Comparison of ENCODE assay signal across 28 cellular contexts in the genomic region with DNA sequence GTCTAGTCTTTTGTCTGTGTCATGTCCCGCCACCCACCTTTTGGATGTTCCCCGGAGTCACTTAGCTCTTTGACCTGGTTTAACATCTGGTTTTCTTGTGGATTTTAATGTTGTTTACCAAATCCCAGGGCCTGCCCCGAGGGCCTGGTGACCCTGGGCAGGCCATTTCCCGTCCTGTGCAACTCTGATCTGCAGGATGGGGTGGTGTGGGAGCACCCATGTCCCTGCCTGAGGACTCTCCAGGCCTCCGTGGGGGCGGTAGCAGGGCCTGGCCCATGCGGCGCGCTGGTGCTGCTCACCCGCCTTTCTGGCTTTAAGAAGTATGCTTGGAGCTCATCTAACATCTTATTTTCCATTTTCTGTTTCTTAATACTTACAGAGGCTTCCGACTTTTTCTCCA. TPM values are rescaled to one million over a fixed set of nuclear protein-coding genes. Genes with fewer than 3 reads are reported as not detected.
DNase-seq lines count a peak whose midpoint lies in the region; ATAC-seq and TF ChIP-seq lines count a peak whose summit lies in the region.
"Had no signal": no experiment of that assay in that cellular context is flagged by ENCODE, and none has a peak within 500 bp of the region (broad histone marks: within the 10 kb centered on the region; RNA-seq: fewer than 3 reads in every experiment).

No MANE protein-coding gene starts in this region.

- peak; percentile 15 for DNase-seq in activated CD8-positive, alpha-beta memory T cell treated with anti-CD3 and anti-CD28 coated beads, Interleukin-2, amount 50 U/mL, for 48 hours
- no peak for DNase-seq in activated CD8-positive, alpha-beta memory T cell treated with anti-CD3 and anti-CD28 coated beads, Interleukin-2, amount 50 U/mL, for 4 hours
- peak; percentile 18 for DNase-seq in RPMI7951 (ENCODE audit: low read depth)
- DNase-seq in islet precursor cell, result peak; percentile 69
- DNase-seq in thoracic aorta (ENCODE audit: low spot score), result no peak
- no peak for DNase-seq in NCI-H128 (lab: John Stamatoyannopoulos, UW; ENCODE audit: unreplicated experiment)
- DNase-seq: activated CD4-positive, alpha-beta T cell treated with anti-CD3 and anti-CD28 coated beads for 36 hours; activated naive CD4-positive, alpha-beta T cell treated with anti-CD3 and anti-CD28 coated beads, Interleukin-2, amount 10 ng/mL, durations not matched to agents 7 days and 5 days; activated T-cell treated with anti-CD3 and anti-CD28 coated beads, Interleukin-2, amount 50 U/mL, for 72 hours; amniotic stem cell; CD4-positive, alpha-beta T cell; effector CD8-positive, alpha-beta T cell; foreskin melanocyte; left cardiac atrium; mesendoderm; NCI-H1417 treated with DMSO at 0.1 percent for 48 hours; NCI-H2081; NCI-H226; nucleus accumbens; RPMI8226; stimulated activated CD4-positive, alpha-beta T cell treated with anti-CD3 and anti-CD28 coated beads, Interleukin-1b, Interleukin-23, amount 100 ng/mL, for 48 hours had no signal

- H3K27me3 ChIP-seq in thoracic aorta (replicated peaks; ENCODE audit: insufficient read depth), result no peaks in the 10 kb centered on the region
- H3K27me3 ChIP-seq: hepatocyte had no signal

- H3K4me1 ChIP-seq in thoracic aorta (ENCODE audit: control insufficient read depth in 1 of 2, low read depth in 2 of 2), result peaks cover 55 to 99% of the 10 kb centered on the region in 2 donors

- TF ChIP-seq CTCF in thoracic aorta (IDR thresholded peaks at IDR 0.05), result no peak

- no peaks in the 10 kb centered on the region for H3K9me3 ChIP-seq in thoracic aorta

- ATAC-seq in thoracic aorta (ENCODE audit: insufficient number of reproducible peaks, low FRiP score, low read depth), result no peak
- no peak for ATAC-seq in HG03108 (IDR thresholded peaks at IDR 0.05; ENCODE audit: unreplicated experiment)
- no peak for ATAC-seq in GM21723 (IDR thresholded peaks at IDR 0.05; ENCODE audit: unreplicated experiment)
- ATAC-seq: esophagus mucosa, HCT116 had no signal

- peak overlapping the region; percentile 21 to 45 for H3K27ac ChIP-seq in thoracic aorta
- H3K27ac ChIP-seq: hepatocyte, KMS-11 had no signal

- no peaks in the 10 kb centered on the region for H3K36me3 ChIP-seq in thoracic aorta

- no peak overlapping the region for H3K4me3 ChIP-seq in thoracic aorta
- H3K4me3 ChIP-seq: hepatocyte, smooth muscle cell had no signal

RNA-seq across cellular contexts. Expression of a gene that starts 10.7 kb away (rescaled TPM):
- 6.2 and 18.6 TPM in 2 replicates for total RNA-seq in RPMI7951 (2014; rRNA removed; shearing (Covaris generic))
- total RNA-seq in thoracic aorta, result 100 to 1,000 TPM; 246 to 525 TPM
- total RNA-seq: CD4-positive, alpha-beta T cell had no signal

Comparison
In these comparisons a context has a peak if more than half of its experiments do, and no peak if none do; other contexts are left out.
1. DNase-seq: peak in activated CD8-positive, alpha-beta memory T cell treated with anti-CD3 and anti-CD28 coated beads, Interleukin-2, amount 50 U/mL, for 48 hours (single experiment), RPMI7951 (single experiment) and islet precursor cell (single experiment); none in activated CD8-positive, alpha-beta memory T cell treated with anti-CD3 and anti-CD28 coated beads, Interleukin-2, amount 50 U/mL, for 4 hours (single experiment), thoracic aorta (single experiment) and NCI-H128 (single experiment).
2. RNA of a gene that starts 10.7 kb away (total RNA-seq): 246 to 525 TPM in thoracic aorta; 6.2 to 18.6 TPM in RPMI7951; every median in the first group is over 10 times any median in the second.